ENCODE assay signal across 10 cellular contexts in genomic region chr12:90216815-90217214, GRCh38.
DNase-seq lines count a peak whose midpoint lies in the region; ATAC-seq lines count a peak whose summit lies in the region.
"Had no signal": no experiment of that assay in that cellular context is flagged by ENCODE, and none has a peak within 500 bp of the region (broad histone marks: within the 10 kb centered on the region; RNA-seq: fewer than 3 reads in every experiment).

No MANE protein-coding gene starts in this region.

- DNase-seq in ELR (ENCODE audit: low read depth) (peak; percentile 63), SK-MEL-5 (ENCODE audit: low read depth, low spot score) (peak; percentile 76), kidney tubule cell (ENCODE audit: low spot score) (peak; percentile 91), NCI-H2081 (lab: John Stamatoyannopoulos, UW) (no peak), NCI-H128 (lab: John Stamatoyannopoulos, UW; ENCODE audit: unreplicated experiment) (no peak)
- DNase-seq in NK-92 treated with Interleukin-12 subunit alpha and Interleukin-12 subunit beta, amount 100 ng/mL, for 24 hours (lab: John Stamatoyannopoulos, UW) = no peak
- DNase-seq: activated CD4-positive, alpha-beta T cell treated with anti-CD3 and anti-CD28 coated beads, Interleukin-2, amount 50 U/mL, for 4 hours; SW 1271 had no signal

- in situ Hi-C loops in SK-MEL-5 (cut with HindIII; ENCODE audit: low pct_unique_long_range_greater_than_20kb, low sequenced_read_pairs) = no loop called here

- peak; percentile 62 for ATAC-seq in HG03432 (IDR thresholded peaks at IDR 0.05; ENCODE audit: unreplicated experiment)
- no peak for ATAC-seq in HG03097 (IDR thresholded peaks at IDR 0.05; ENCODE audit: low FRiP score, unreplicated experiment)

Comparison
In these comparisons a context has a peak if more than half of its experiments do, and no peak if none do; other contexts are left out.
1. DNase-seq: peak in ELR (single experiment), SK-MEL-5 (single experiment) and kidney tubule cell (single experiment); none in NK-92 treated with Interleukin-12 subunit alpha and Interleukin-12 subunit beta, amount 100 ng/mL, for 24 hours (single experiment), NCI-H2081 (0 of 2) and NCI-H128 (single experiment).